In the genomic region with DNA sequence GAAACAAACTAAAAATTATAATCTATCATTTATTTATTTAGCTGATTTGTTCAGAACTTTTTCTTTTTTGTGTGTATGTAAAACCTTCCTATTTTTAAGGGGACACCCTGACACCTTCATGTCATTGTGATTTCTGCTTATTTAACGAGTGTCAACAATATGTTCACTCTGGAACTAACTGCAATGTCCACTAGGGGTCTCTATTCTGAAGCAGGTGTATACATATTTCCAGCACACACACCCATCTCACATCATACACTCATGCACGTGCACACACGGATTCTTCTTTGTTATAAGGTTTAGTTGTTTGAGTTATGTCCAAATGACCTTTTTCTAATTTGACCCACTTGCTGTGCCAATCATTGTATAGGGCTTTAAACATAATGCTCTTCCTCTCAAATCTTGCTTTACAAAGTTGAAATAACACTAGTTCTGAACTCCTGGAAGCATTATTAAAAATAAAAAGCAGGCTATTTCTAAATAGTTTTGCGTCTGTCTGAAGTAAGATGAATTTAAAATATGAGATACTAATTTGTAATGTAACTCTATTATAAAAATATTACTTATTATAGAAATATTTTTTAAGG, we compare ENCODE assay signal across 8 cellular contexts. TPM values are rescaled to one million over a fixed set of nuclear protein-coding genes. Genes with fewer than 3 reads are reported as not detected.
DNase-seq lines count a peak whose midpoint lies in the region; ATAC-seq and TF ChIP-seq lines count a peak whose summit lies in the region.

No MANE protein-coding gene starts in this region.

- H3K4me3 ChIP-seq in adrenal gland (no peak overlapping the region), thyroid gland (replicated peaks in 1 of 3) (no peak overlapping the region)

- no peaks in the 10 kb centered on the region for H3K27me3 ChIP-seq in adrenal gland
- H3K27me3 ChIP-seq in thyroid gland = no peaks in the 10 kb centered on the region

- WGBS in adrenal gland, 4 donors = 27 to 31% (median 27%) methylated on average over 4 of the region's 4 CpGs
- 34 to 40% methylated on average over 4 of the region's 4 CpGs for WGBS in thyroid gland, 2 donors

- H3K4me1 ChIP-seq in adrenal gland (replicated peaks in 1 of 2) = no peaks in the 10 kb centered on the region
- no peaks in the 10 kb centered on the region for H3K4me1 ChIP-seq in thyroid gland

- peak; percentile 55 for TF ChIP-seq CTCF in GM20000 (IDR thresholded peaks at IDR 0.05; ENCODE audit: extremely low read depth, missing control alignments)
- TF ChIP-seq CTCF in adrenal gland (IDR thresholded peaks at IDR 0.05) = peak; percentile 57 to 72 (median 64)
- peak; percentile 38 to 75 (median 60) for TF ChIP-seq CTCF in thyroid gland (IDR thresholded peaks at IDR 0.05)

- TF ChIP-seq POLR2A in adrenal gland (IDR thresholded peaks at IDR 0.05) = no peak
- no peak for TF ChIP-seq POLR2A in thyroid gland (IDR thresholded peaks at IDR 0.05)

- ATAC-seq in HG03442 (IDR thresholded peaks at IDR 0.05; ENCODE audit: unreplicated experiment) = peak; percentile 93

- intact Hi-C loops in adrenal gland (cut with DNase I) (no loop called here), thyroid gland (cut with DNase I) (no loop called here)

- DNase-seq in ELR (ENCODE audit: low read depth) (peak; percentile 83), GM20000 (ENCODE audit: low spot score) (peak; percentile 57), NCI-H446 (lab: John Stamatoyannopoulos, UW) (peak; percentile 15 to 74), adrenal gland (peak in 2 of 7 donors; percentile 3 to 8), inferior parietal cortex (ENCODE audit: extremely low spot score) (peak; percentile 60), thyroid gland (no peak), midbrain (lab: John Stamatoyannopoulos, UW) (no peak)

- no peaks in the 10 kb centered on the region for H3K36me3 ChIP-seq in adrenal gland (replicated peaks in 1 of 2)
- H3K36me3 ChIP-seq in thyroid gland = no peaks in the 10 kb centered on the region

- no peaks in the 10 kb centered on the region for H3K9me3 ChIP-seq in adrenal gland (replicated peaks in 1 of 3)
- H3K9me3 ChIP-seq in thyroid gland = no peaks in the 10 kb centered on the region

- H3K27ac ChIP-seq in adrenal gland = no peak overlapping the region
- no peak overlapping the region for H3K27ac ChIP-seq in thyroid gland

RNA-seq across cellular contexts. Expression of a gene that starts 15.5 kb away (rescaled TPM):
- under 1 TPM in 6 of 8 donors, not detected in 2; 0.11 to 0.43 (median 0.30) TPM for total RNA-seq in adrenal gland
- under 1 TPM in 2 of 3 donors, not detected in 1; 0.07 to 0.20 TPM for polyA plus RNA-seq in adrenal gland
- 1 to 10 TPM in 1 of 4 donors, not detected in 3; 4.6 TPM for total RNA-seq in thyroid gland

Comparison
In these comparisons a context has a peak if more than half of its experiments do, and no peak if none do; other contexts are left out.
1. DNase-seq: peak in ELR (single experiment), GM20000 (single experiment), NCI-H446 (2 of 2) and inferior parietal cortex (single experiment); none in thyroid gland (0 of 2) and midbrain (single experiment).
2. Peak in every context shown above with its lines, with median percentiles within 50 percentile points of each other: CTCF ChIP-seq.